In genomic region chrX:150954951-150955350, GRCh38 we compare ENCODE assay signal across 26 cellular contexts.
"Had no signal": no experiment of that assay in that cellular context is flagged by ENCODE, and none has a peak within 500 bp of the region (broad histone marks: within the 10 kb centered on the region; RNA-seq: fewer than 3 reads in every experiment).

No MANE protein-coding gene starts in this region.

- H3K9me3 ChIP-seq: left ventricle myocardium inferior, neutrophil, ovary, testis, thyroid gland, transverse colon, upper lobe of left lung, vagina had no signal

- ATAC-seq: natural killer cell; sciatic nerve; stimulated activated naive B cell treated with anti-CD40 and anti-IgM and Interleukin-4, amounts not matched to agents 10 μg/mL and 1 μg/mL and 100 μg/mL, for 72 hours; stimulated activated naive CD8-positive, alpha-beta T cell treated with anti-CD3 and anti-CD28 coated beads, Interleukin-15, Interleukin-2, amounts not matched to agents 100 U/mL and 50 U/mL, for 24 hours had no signal

- H3K27ac ChIP-seq: left ventricle myocardium inferior, neural progenitor cell, neutrophil, ovary, right atrium auricular region, skin epidermis, stomach, testis, thyroid gland, transverse colon, upper lobe of left lung, vagina had no signal

- H3K9ac ChIP-seq: neural progenitor cell had no signal

- H3K4me1 ChIP-seq: left ventricle myocardium inferior, neural progenitor cell, right atrium auricular region, stomach, testis, thyroid gland, transverse colon, upper lobe of left lung, vagina had no signal

- DNase-seq: islet precursor cell; left ventricle myocardium inferior; mesendoderm; naive B cell; natural killer cell; nephron progenitor cell; occipital lobe; ovary; stimulated activated CD4-positive, alpha-beta T cell treated with anti-CD3 and anti-CD28 coated beads, Interleukin-12 subunit alpha, Interleukin-12 subunit beta, amount 100 ng/mL, for 4 hours; stimulated activated CD4-positive, alpha-beta T cell treated with anti-CD3 and anti-CD28 coated beads, Interleukin-15, amount 100 ng/mL, for 24 hours; stimulated activated CD4-positive, alpha-beta T cell treated with anti-CD3 and anti-CD28 coated beads, Interleukin-2, amount 100 ng/mL, for 24 hours; stimulated activated CD4-positive, alpha-beta T cell treated with anti-CD3 and anti-CD28 coated beads, Interleukin-4, amount 100 ng/mL, for 1 hour; stimulated activated naive B cell treated with anti-CD40 and anti-IgM and Interleukin-4, amounts not matched to agents 10 μg/mL and 1 μg/mL and 100 μg/mL, for 72 hours; stimulated activated naive CD8-positive, alpha-beta T cell treated with anti-CD3 and anti-CD28 coated beads, Interleukin-15, Interleukin-2, amounts not matched to agents 100 U/mL and 50 U/mL, for 24 hours; stomach; testis; thyroid gland; transverse colon; upper lobe of left lung had no signal

- H3K4me2 ChIP-seq: neural progenitor cell had no signal

- H3K36me3 ChIP-seq: left ventricle myocardium inferior, neural progenitor cell, neutrophil, ovary, right atrium auricular region, stomach, thyroid gland, transverse colon, upper lobe of left lung, vagina had no signal

- H2AFZ ChIP-seq: neural progenitor cell had no signal

- H3K27me3 ChIP-seq: neural progenitor cell, neutrophil, ovary, right atrium auricular region, stomach, testis, thyroid gland, transverse colon, upper lobe of left lung, vagina had no signal

- H3K4me3 ChIP-seq: left ventricle myocardium inferior, lung, neural progenitor cell, ovary, right atrium auricular region, skin epidermis, stomach, testis, thyroid gland, transverse colon, upper lobe of left lung, vagina had no signal
